24 cellular contexts compared by ENCODE assay signal in the genomic region with DNA sequence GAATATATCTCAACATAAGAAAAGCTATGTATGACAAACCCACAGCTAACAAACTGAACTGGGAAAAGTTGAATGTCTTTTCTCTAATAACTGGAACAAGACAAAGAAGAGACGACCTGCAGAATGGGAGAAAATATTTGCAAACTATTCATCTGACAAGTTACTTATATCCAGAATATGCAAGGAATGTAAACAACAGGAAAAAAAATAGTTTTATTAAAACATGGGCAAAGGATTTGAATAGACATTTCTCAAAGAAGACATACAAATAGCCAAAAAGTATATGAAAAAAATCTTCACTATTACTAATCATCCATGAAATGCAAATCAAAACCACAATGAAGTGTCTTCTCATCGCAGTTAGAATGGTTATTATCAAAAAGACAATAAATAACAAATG.
DNase-seq lines count a peak whose midpoint lies in the region; TF ChIP-seq lines count a peak whose summit lies in the region.
"Had no signal": no experiment of that assay in that cellular context is flagged by ENCODE, and none has a peak within 500 bp of the region (broad histone marks: within the 10 kb centered on the region; RNA-seq: fewer than 3 reads in every experiment).

No MANE protein-coding gene starts in this region.

- H3K4me3 ChIP-seq in SJSA1 (no peak overlapping the region), fibroblast of pulmonary artery (replicated peaks; ENCODE audit: low read depth, low read length) (no peak overlapping the region)
- H3K4me3 ChIP-seq: A549, GM23338, HAP-1 had no signal

- no peaks in the 10 kb centered on the region for H3K27me3 ChIP-seq in SJSA1 (replicated peaks)

- H3K4me1 ChIP-seq in SJSA1 (replicated peaks): peaks cover 13% of the 10 kb centered on the region
- H3K4me1 ChIP-seq: A549, HAP-1 had no signal

- no peaks in the 10 kb centered on the region for H3K36me3 ChIP-seq in SJSA1
- H3K36me3 ChIP-seq: HAP-1 had no signal

- peak overlapping the region; percentile 43 for H3K27ac ChIP-seq in SJSA1
- H3K27ac ChIP-seq: A549, KMS-11 had no signal

- DNase-seq in EL (peak; percentile 57), SJSA1 (ENCODE audit: low read depth in 1 of 2, low spot score in 2 of 2) (peak in 1 of 2 experiments; percentile 75), fibroblast of pulmonary artery (ENCODE audit: low read depth) (peak; percentile 2), DMS114 treated with DMSO at 0.1 percent for 48 hours (lab: John Stamatoyannopoulos, UW; ENCODE audit: unreplicated experiment) (no peak), NCI-H1930 (lab: John Stamatoyannopoulos, UW) (no peak), NCI-H1092 treated with DMSO at 0.1 percent for 48 hours (lab: John Stamatoyannopoulos, UW) (no peak), germinal center (ENCODE audit: low spot score) (no peak)
- DNase-seq: CD8-positive, alpha-beta memory T cell; DMS 273 treated with DMSO at 0.1 percent for 48 hours; DMS79 treated with DMSO at 0.1 percent for 48 hours; MM.1S; NCI-H1417; NCI-H1694; NCI-H2081 treated with DMSO at 0.1 percent for 48 hours; NCI-H2171; NCI-H226; NCI-H510A; NCI-H69; Right ventricle myocardium superior; RPMI8226 had no signal

- TF ChIP-seq CTCF in fibroblast of pulmonary artery (IDR thresholded peaks at IDR 0.05; ENCODE audit: low read length, missing control alignments): no peak

- H3K9me3 ChIP-seq in SJSA1 (replicated peaks): no peaks in the 10 kb centered on the region
- H3K9me3 ChIP-seq: A549, HAP-1 had no signal

Comparison
In these comparisons a context has a peak if more than half of its experiments do, and no peak if none do; other contexts are left out.
1. DNase-seq: peak in EL (single experiment) and fibroblast of pulmonary artery (single experiment); none in DMS114 treated with DMSO at 0.1 percent for 48 hours (single experiment), NCI-H1930 (0 of 2), NCI-H1092 treated with DMSO at 0.1 percent for 48 hours (single experiment) and germinal center (single experiment).